Comparison of ENCODE assay signal across 19 cellular contexts in the genomic region with DNA sequence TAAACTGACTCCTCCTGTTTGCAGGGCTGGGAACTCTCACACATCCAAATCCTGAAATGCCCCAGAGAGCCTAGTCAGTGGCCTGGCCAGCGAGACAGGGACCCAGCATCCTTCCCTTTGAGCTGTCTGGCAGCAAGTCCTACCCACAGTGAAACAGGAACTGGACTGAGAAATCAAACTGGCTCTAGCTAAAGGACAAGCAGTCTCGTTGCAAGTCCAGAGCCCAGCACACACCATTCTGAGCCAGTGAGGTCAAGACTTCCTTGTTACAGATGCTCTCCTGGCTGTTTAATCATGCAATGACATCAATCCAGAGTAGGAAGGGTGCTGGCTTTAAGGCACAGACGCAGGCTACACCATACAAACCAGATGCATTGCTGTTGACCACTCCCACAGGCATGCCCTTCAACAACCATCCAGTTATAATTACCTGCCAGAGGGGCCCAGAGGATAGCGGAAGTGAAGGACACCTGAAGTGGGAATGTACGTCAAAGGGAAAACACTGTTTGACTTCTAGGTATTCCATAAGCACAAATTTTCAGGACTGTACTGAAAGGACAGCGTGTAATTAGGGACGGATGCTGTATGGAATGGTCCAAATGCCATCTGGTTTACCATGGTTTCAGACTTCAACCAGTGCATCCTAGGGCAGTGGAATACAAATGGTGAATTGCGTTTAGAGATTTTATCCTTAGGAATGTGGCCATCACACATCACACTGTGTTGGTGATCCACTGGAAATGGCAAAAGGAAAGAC.
A peak's percentile ranks its signal among the peaks of the same experiment; 100 is the strongest.
DNase-seq lines count a peak whose midpoint lies in the region; ATAC-seq, FAIRE-seq and TF ChIP-seq lines count a peak whose summit lies in the region.
"Had no signal": no experiment of that assay in that cellular context is flagged by ENCODE, and none has a peak within 500 bp of the region (broad histone marks: within the 10 kb centered on the region; RNA-seq: fewer than 3 reads in every experiment).

No MANE protein-coding gene starts in this region.

- H3K9me3 ChIP-seq in SK-N-SH (no peaks in the 10 kb centered on the region), HEK293 (ENCODE audit: control insufficient read depth, insufficient read depth, low read depth, low read length) (no peaks in the 10 kb centered on the region)

- no peaks in the 10 kb centered on the region for H3F3A ChIP-seq in SK-N-SH (replicated peaks; ENCODE audit: insufficient read depth)

- TF ChIP-seq CTCF in SK-N-SH (IDR thresholded peaks at IDR 0.05) (no peak), HEK293 (tag by site-specific recombination; IDR thresholded peaks at IDR 0.05) (no peak), coronary artery (IDR thresholded peaks at IDR 0.05) (no peak)

- TF ChIP-seq RAD21 in SK-N-SH (IDR thresholded peaks at IDR 0.05; ENCODE audit: low read length) = no peak

- H3K4me1 ChIP-seq in SK-N-SH (ENCODE audit: control insufficient read depth in 1 of 2, insufficient read depth in 2 of 2, low read depth in 1 of 2, low read length in 1 of 2) (peaks cover 0 to 5% of the 10 kb centered on the region in 2 experiments; a peak in 1 of 4 replicates), HEK293 (ENCODE audit: control insufficient read depth, insufficient read depth, low read length) (no peaks in the 10 kb centered on the region)

- ATAC-seq in SK-N-SH treated with all-trans-retinoic acid at 6 μM for 48 hours = no peak
- no peak for ATAC-seq in GM21529 (IDR thresholded peaks at IDR 0.05; ENCODE audit: unreplicated experiment)

- POLR2A ChIA-PET in SK-N-SH (lab: Yijun Ruan, JAX) = no interaction called here
- POLR2A ChIA-PET in HEK293 (lab: Yijun Ruan, JAX) = no interaction called here

- H2AFZ ChIP-seq in SK-N-SH (ENCODE audit: low read depth) = no peak overlapping the region

- H3K27ac ChIP-seq in SK-N-SH (ENCODE audit: low read depth in 2 of 2, low read length in 1 of 2) = no peak overlapping the region
- H3K27ac ChIP-seq in HEK293 (ENCODE audit: extremely low read depth, low read depth, low read length) = no peak overlapping the region
- no peak overlapping the region for H3K27ac ChIP-seq in coronary artery
- H3K27ac ChIP-seq: C4-2B had no signal

- no peak for FAIRE-seq in RCC 7860 (lab: Jason Lieb, UNC)
- FAIRE-seq: colon, TTC549 had no signal

- no peaks in the 10 kb centered on the region for H3K79me2 ChIP-seq in SK-N-SH (ENCODE audit: insufficient read depth)

- CTCF ChIA-PET in SK-N-SH (lab: Yijun Ruan, JAX) = interaction anchor here (1.0 kb wide), 1 partner anchor 69 kb away, joined by 4 read pairs; no protein-coding TSS in a partner anchor
- CTCF ChIA-PET in HEK293 (lab: Yijun Ruan, JAX) = interaction anchor here (1.1 kb wide), 1 partner anchor 125 kb away, joined by 5 read pairs; no protein-coding TSS in a partner anchor

- no peaks in the 10 kb centered on the region for H4K20me1 ChIP-seq in SK-N-SH (ENCODE audit: insufficient read depth)

- H3K4me3 ChIP-seq in SK-N-SH (ENCODE audit: low read depth in 2 of 2, low read length in 1 of 2) = no peak overlapping the region
- no peak overlapping the region for H3K4me3 ChIP-seq in HEK293 (ENCODE audit: low read depth, low read length)
- no peak overlapping the region for H3K4me3 ChIP-seq in coronary artery

- WGBS in SK-N-SH (ENCODE audit: low lambda C conversion rate) = 98% methylated on average over 7 of the region's 8 CpGs

- peaks cover 3 to 20% of the 10 kb centered on the region in 2 experiments for H3K36me3 ChIP-seq in SK-N-SH (replicated peaks in 1 of 2; ENCODE audit: control insufficient read depth in 1 of 2, insufficient read depth in 2 of 2, low read length in 1 of 2)
- H3K36me3 ChIP-seq in HEK293 (ENCODE audit: control insufficient read depth in 2 of 2, insufficient read depth in 1 of 2, low read length in 2 of 2) = peaks cover 20 to 79% of the 10 kb centered on the region in 2 experiments

- no peak overlapping the region for H3K4me2 ChIP-seq in SK-N-SH

- no peaks in the 10 kb centered on the region for H3K9me2 ChIP-seq in SK-N-SH

- no peak for TF ChIP-seq EP300 in SK-N-SH (IDR thresholded peaks at IDR 0.05; ENCODE audit: borderline replicate concordance in 1 of 2, low read depth in 1 of 2, low read length in 1 of 2)

- H3K27me3 ChIP-seq in SK-N-SH (ENCODE audit: insufficient read depth) = no peaks in the 10 kb centered on the region

- DNase-seq in SK-N-SH (peak; percentile 35), coronary artery (ENCODE audit: low spot score) (peak; percentile 56), pons (ENCODE audit: low spot score) (peak; percentile 74), RCC 7860 (ENCODE audit: low spot score) (no peak), NCI-H526 (lab: John Stamatoyannopoulos, UW) (no peak)
- DNase-seq: activated CD4-positive, alpha-beta T cell treated with anti-CD3 and anti-CD28 coated beads, Interleukin-2, amount 50 U/mL, for 1 hour; activated naive CD4-positive, alpha-beta T cell treated with anti-CD3 and anti-CD28 coated beads, Interleukin-2, amount 50 U/mL, for 16 hours; DMS79; foreskin fibroblast; GOT3; kidney glomerular epithelial cell; NCI-H1694 treated with DMSO at 0.1 percent for 48 hours; NCI-H524 had no signal

- no peak overlapping the region for H3K9ac ChIP-seq in SK-N-SH

TF ChIP-seq in SK-N-SH, 30 proteins besides CTCF, POLR2A, EP300 and RAD21 (continues in another document):
- no peak for TF ChIP-seq RXRA (IDR thresholded peaks at IDR 0.05; ENCODE audit: borderline replicate concordance, low read depth)

TF ChIP-seq in SK-N-SH treated with all-trans-retinoic acid at 6 μM for 48 hours, 23 proteins besides CTCF, POLR2A, EP300 and RAD21:
- no peak for TF ChIP-seq ZNF8 (CRISPR knock-in tag; IDR thresholded peaks at IDR 0.05)
- no peak for TF ChIP-seq PPARA (CRISPR knock-in tag; IDR thresholded peaks at IDR 0.05; ENCODE audit: borderline replicate concordance)
- TF ChIP-seq ESRRG (CRISPR knock-in tag; IDR thresholded peaks at IDR 0.05) = no peak
- no peak for TF ChIP-seq SNAI2 (CRISPR knock-in tag; IDR thresholded peaks at IDR 0.05)
- no peak for TF ChIP-seq CSRNP3 (CRISPR knock-in tag; IDR thresholded peaks at IDR 0.05)
- TF ChIP-seq ISL1 (CRISPR knock-in tag; IDR thresholded peaks at IDR 0.05) = no peak
- no peak for TF ChIP-seq ARNTL (CRISPR knock-in tag; IDR thresholded peaks at IDR 0.05; ENCODE audit: borderline replicate concordance, low read depth)
- no peak for TF ChIP-seq ZFP3 (CRISPR knock-in tag; IDR thresholded peaks at IDR 0.05)
- TF ChIP-seq ZNF565 (CRISPR knock-in tag; conservative IDR thresholded peaks at IDR 0.05; ENCODE audit: low read depth) = no peak
- no peak for TF ChIP-seq ZC3H10 (CRISPR knock-in tag; IDR thresholded peaks at IDR 0.05)
TF ChIP-seq in SK-N-SH treated with all-trans-retinoic acid at 6 μM for 48 hours: peak in this region for 0.

TF ChIP-seq in HEK293, 187 proteins besides CTCF, POLR2A, EP300 and RAD21:
- TF ChIP-seq REST (tag by site-specific recombination; IDR thresholded peaks at IDR 0.05) = peak; percentile 56
- no peak for TF ChIP-seq ZNF654 (tag by site-specific recombination; IDR thresholded peaks at IDR 0.05; ENCODE audit: low read depth)
TF ChIP-seq in HEK293: peak in this region for 1.

Comparison
In these comparisons a context has a peak if more than half of its experiments do, and no peak if none do; other contexts are left out.
1. DNase-seq: peak in SK-N-SH (single experiment), coronary artery (single experiment) and pons (single experiment); none in RCC 7860 (single experiment) and NCI-H526 (0 of 2).
2. Of the 4 proteins assayed by ChIP-seq in both HEK293 and SK-N-SH: peak only in HEK293: none; only in SK-N-SH: none; in both: REST; in neither: 3.